ENCODE assay signal across 8 cellular contexts in genomic region chr12:69570545-69571399, GRCh38. TPM values are rescaled to one million over a fixed set of nuclear protein-coding genes. Genes with fewer than 3 reads are reported as not detected.
DNase-seq lines count a peak whose midpoint lies in the region; ATAC-seq and TF ChIP-seq lines count a peak whose summit lies in the region.

No MANE protein-coding gene starts in this region.

- peak; percentile 52 to 87 (median 78) for TF ChIP-seq CTCF in Peyer's patch (IDR thresholded peaks at IDR 0.05)

- TF ChIP-seq POLR2A in Peyer's patch (IDR thresholded peaks at IDR 0.05) = no peak

- ATAC-seq in GM19395 (IDR thresholded peaks at IDR 0.05; ENCODE audit: unreplicated experiment) = peak; percentile 87

- H3K4me1 ChIP-seq in Peyer's patch = no peaks in the 10 kb centered on the region

- no peak overlapping the region for H3K27ac ChIP-seq in Peyer's patch

- peaks cover 0 to 42% (median 0%) of the 10 kb centered on the region in 3 donors for H3K36me3 ChIP-seq in Peyer's patch

- H3K9me3 ChIP-seq in Peyer's patch = no peaks in the 10 kb centered on the region

- peak; percentile 21 for DNase-seq in CMK (ENCODE audit: low read depth)
- DNase-seq in HUDEP-2 (lab: John Stamatoyannopoulos, UW; ENCODE audit: unreplicated experiment in 76 of 76) = peak in 45 of 76 experiments; percentile 1 to 62 (median 25)
- peak in 2 of 3 donors; percentile 45 to 78 for DNase-seq in Peyer's patch
- peak; percentile 81 for DNase-seq in activated effector memory CD4-positive, alpha-beta T cell treated with anti-CD3 and anti-CD28 coated beads, Interleukin-2, amount 50 U/mL, for 16 hours
- DNase-seq in globus pallidus (ENCODE audit: low spot score) = peak; percentile 43
- DNase-seq in pulmonary artery endothelial cell (ENCODE audit: low read depth, low spot score) = peak; percentile 35
- DNase-seq in NK-92 (lab: John Stamatoyannopoulos, UW; ENCODE audit: unreplicated experiment) = no peak

- no peaks in the 10 kb centered on the region for H3K27me3 ChIP-seq in Peyer's patch

- no peak overlapping the region for H3K4me3 ChIP-seq in Peyer's patch

RNA-seq across cellular contexts. Expression of gene CCT2, which starts 14.5 kb away (rescaled TPM):
- total RNA-seq in Peyer's patch (10 to 100 TPM; 37.7 to 82.5 (median 59.4) TPM), pulmonary artery endothelial cell (298 and 500 TPM in 2 replicates)

RNA-seq across cellular contexts. Expression of gene LRRC10, which starts 39.9 kb away (rescaled TPM):
- total RNA-seq in Peyer's patch = not detected
- total RNA-seq in pulmonary artery endothelial cell = not detected in 2 replicates
